In genomic region chr18:49094136-49094535, GRCh38 we compare ENCODE assay signal across 18 cellular contexts.
DNase-seq lines count a peak whose midpoint lies in the region; ATAC-seq and TF ChIP-seq lines count a peak whose summit lies in the region.
"Had no signal": no experiment of that assay in that cellular context is flagged by ENCODE, and none has a peak within 500 bp of the region (broad histone marks: within the 10 kb centered on the region; RNA-seq: fewer than 3 reads in every experiment).

No MANE protein-coding gene starts in this region.

- H3K4me3 ChIP-seq in left lung (no peak overlapping the region), subcutaneous abdominal adipose tissue (ENCODE audit: low read depth in 1 of 5, low read length in 5 of 5) (no peak overlapping the region)
- H3K4me3 ChIP-seq: dorsolateral prefrontal cortex, skin epidermis had no signal

- peak; percentile 22 for ATAC-seq in left lung
- ATAC-seq: esophagus mucosa, HepG2, left colon had no signal

- in situ Hi-C loops in SK-MEL-5 (cut with HindIII; ENCODE audit: low pct_unique_long_range_greater_than_20kb, low sequenced_read_pairs): no loop called here

- DNase-seq in SK-MEL-5 (ENCODE audit: low read depth, low spot score) (peak; percentile 87), cerebellum (ENCODE audit: low spot score) (peak; percentile 21), left lung (no peak), MV-4-11 (lab: John Stamatoyannopoulos, UW) (no peak)
- DNase-seq in stimulated activated CD4-positive, alpha-beta T cell treated with anti-CD3 and anti-CD28 coated beads, Interleukin-4, amount 100 ng/mL, for 4 hours: no peak
- no peak for DNase-seq in stimulated activated naive CD4-positive, alpha-beta T cell (lab: John Stamatoyannopoulos, UW)
- DNase-seq: activated gamma-delta T cell treated with Interleukin-2 at 50 U/mL for 16 hours, aorta, dorsolateral prefrontal cortex, GOT3, left colon, NCI-H2081, NCI-H748 treated with DMSO at 0.1 percent for 48 hours, occipital lobe had no signal

- no peak for TF ChIP-seq CTCF in left lung (IDR thresholded peaks at IDR 0.05)

- H3K27me3 ChIP-seq in left lung (no peaks in the 10 kb centered on the region), subcutaneous abdominal adipose tissue (ENCODE audit: control insufficient read depth in 5 of 5, insufficient read depth in 4 of 5, low read length in 5 of 5) (no peaks in the 10 kb centered on the region)
- H3K27me3 ChIP-seq: dorsolateral prefrontal cortex had no signal

- intact Hi-C loops in left lung (cut with DNase I): no loop called here

- H3K9me3 ChIP-seq in left lung: no peaks in the 10 kb centered on the region
- H3K9me3 ChIP-seq in subcutaneous abdominal adipose tissue (ENCODE audit: control insufficient read depth in 5 of 5, low read length in 5 of 5): no peaks in the 10 kb centered on the region

- H3K27ac ChIP-seq in left lung: no peak overlapping the region
- H3K27ac ChIP-seq in subcutaneous abdominal adipose tissue (ENCODE audit: low read depth, low read length): peak overlapping the region; percentile 68
- H3K27ac ChIP-seq: skin epidermis had no signal

- H3K9ac ChIP-seq in subcutaneous abdominal adipose tissue (ENCODE audit: low read length in 5 of 5): no peak overlapping the region

- H3K4me1 ChIP-seq in left lung (peaks cover 0 to 13% of the 10 kb centered on the region in 2 donors), subcutaneous abdominal adipose tissue (ENCODE audit: control insufficient read depth in 5 of 5, insufficient read depth in 5 of 5, low read length in 5 of 5) (peaks cover 0 to 23% (median 11%) of the 10 kb centered on the region in 5 donors)

- peaks cover 0 to 17% of the 10 kb centered on the region in 2 donors for H3K36me3 ChIP-seq in left lung
- H3K36me3 ChIP-seq in subcutaneous abdominal adipose tissue (ENCODE audit: control insufficient read depth in 5 of 5, insufficient read depth in 5 of 5, low read length in 5 of 5): peaks cover 8 to 25% (median 14%) of the 10 kb centered on the region in 5 donors

Comparison
In these comparisons a context has a peak if more than half of its experiments do, and no peak if none do; other contexts are left out.
1. DNase-seq: peak in SK-MEL-5 (single experiment) and cerebellum (single experiment); none in left lung (0 of 2), stimulated activated CD4-positive, alpha-beta T cell treated with anti-CD3 and anti-CD28 coated beads, Interleukin-4, amount 100 ng/mL, for 4 hours (0 of 2), stimulated activated naive CD4-positive, alpha-beta T cell (0 of 6) and MV-4-11 (single experiment).